ENCODE assay signal across 9 cellular contexts in genomic region chr7:148501707-148502139, GRCh38.
DNase-seq lines count a peak whose midpoint lies in the region; ATAC-seq, FAIRE-seq and TF ChIP-seq lines count a peak whose summit lies in the region.
"Had no signal": no experiment of that assay in that cellular context is flagged by ENCODE, and none has a peak within 500 bp of the region (broad histone marks: within the 10 kb centered on the region; RNA-seq: fewer than 3 reads in every experiment).

No MANE protein-coding gene starts in this region.

- H3K27me3 Mint-ChIP-seq in astrocyte (ENCODE audit: low read depth, unreplicated experiment) (peaks cover 24% of the 10 kb centered on the region), nephron progenitor cell (ENCODE audit: low read depth, poor library complexity) (peaks cover 6% of the 10 kb centered on the region)

- intact Hi-C loops in gastrocnemius medialis (cut with DNase I; ENCODE audit: low total_unique reads) = no loop called here

- in situ Hi-C loops in gastrocnemius medialis (cut with MboI; ENCODE audit: low sequenced_read_pairs in 4 of 4) = loop anchor here in 2 of 4 donors (10.0 kb wide), 1 partner anchor 463 kb away; no protein-coding TSS in a partner anchor

- H3K27ac ChIP-seq in astrocyte (ENCODE audit: low read depth, low read length) = no peak overlapping the region
- no peak overlapping the region for H3K27ac ChIP-seq in gastrocnemius medialis
- H3K27ac ChIP-seq: right lobe of liver had no signal

- no peak overlapping the region for H3K9ac ChIP-seq in astrocyte (ENCODE audit: low read length)

- H3K4me1 Mint-ChIP-seq in astrocyte (ENCODE audit: low read depth, unreplicated experiment) = peaks cover 10% of the 10 kb centered on the region
- peaks cover 36% of the 10 kb centered on the region for H3K4me1 Mint-ChIP-seq in nephron progenitor cell

- H3K27me3 ChIP-seq in astrocyte (ENCODE audit: insufficient read depth, low read length) = peaks cover 11% of the 10 kb centered on the region
- peaks cover 0 to 12% (median 0%) of the 10 kb centered on the region in 3 donors for H3K27me3 ChIP-seq in gastrocnemius medialis
- H3K27me3 ChIP-seq: right lobe of liver had no signal

- no peak for TF ChIP-seq POLR2A in gastrocnemius medialis (IDR thresholded peaks at IDR 0.05)

- H3K9me3 ChIP-seq in astrocyte (ENCODE audit: insufficient read depth, low read depth, low read length) (no peaks in the 10 kb centered on the region), gastrocnemius medialis (no peaks in the 10 kb centered on the region)
- H3K9me3 ChIP-seq: right lobe of liver had no signal

- no peaks in the 10 kb centered on the region for H3K36me3 Mint-ChIP-seq in astrocyte (ENCODE audit: low read depth, unreplicated experiment)
- H3K36me3 Mint-ChIP-seq in nephron progenitor cell (ENCODE audit: low read depth) = no peaks in the 10 kb centered on the region

- DNase-seq in COR-L47 (lab: John Stamatoyannopoulos, UW) = peak; percentile 70
- peak; percentile 6 for DNase-seq in astrocyte (ENCODE audit: low read depth)
- DNase-seq in nephron progenitor cell = peak; percentile 20
- no peak for DNase-seq in gastrocnemius medialis
- no peak for DNase-seq in D721Med (ENCODE audit: insufficient read length, low spot score)
- DNase-seq in MV-4-11 (lab: John Stamatoyannopoulos, UW) = no peak
- DNase-seq: right lobe of liver had no signal

- H3K4me1 ChIP-seq in astrocyte (ENCODE audit: insufficient read depth, low read length) = no peaks in the 10 kb centered on the region
- H3K4me1 ChIP-seq in gastrocnemius medialis = no peaks in the 10 kb centered on the region
- H3K4me1 ChIP-seq: right lobe of liver had no signal

- H3K36me3 ChIP-seq in astrocyte (ENCODE audit: insufficient read depth, low read length) (no peaks in the 10 kb centered on the region), gastrocnemius medialis (no peaks in the 10 kb centered on the region)
- H3K36me3 ChIP-seq: right lobe of liver had no signal

- TF ChIP-seq CTCF in astrocyte (IDR thresholded peaks at IDR 0.05; ENCODE audit: insufficient read depth, low read depth, low read length) (no peak), nephron progenitor cell (IDR thresholded peaks at IDR 0.05) (no peak), gastrocnemius medialis (IDR thresholded peaks at IDR 0.05 in 4 of 5, conservative IDR thresholded peaks at IDR 0.05 in 1 of 5) (no peak), D721Med (IDR thresholded peaks at IDR 0.05; ENCODE audit: insufficient read depth, missing control alignments) (no peak)

- FAIRE-seq in astrocyte (lab: Jason Lieb, UNC) (no peak), D721Med (lab: Jason Lieb, UNC) (no peak)

- no peaks in the 10 kb centered on the region for H3K9me3 Mint-ChIP-seq in astrocyte (ENCODE audit: unreplicated experiment)
- H3K9me3 Mint-ChIP-seq in nephron progenitor cell = no peaks in the 10 kb centered on the region

- peak overlapping the region; percentile 58 for H3K4me2 ChIP-seq in astrocyte (ENCODE audit: low read length)

- H3K79me2 ChIP-seq in astrocyte (ENCODE audit: insufficient read depth, low read length) = no peaks in the 10 kb centered on the region

- H3K27ac Mint-ChIP-seq in astrocyte (ENCODE audit: unreplicated experiment) (no peak overlapping the region), nephron progenitor cell (no peak overlapping the region)

- ATAC-seq in GM19351 (IDR thresholded peaks at IDR 0.05; ENCODE audit: unreplicated experiment) (peak; percentile 90), HG03159 (IDR thresholded peaks at IDR 0.05; ENCODE audit: unreplicated experiment) (peak; percentile 91), gastrocnemius medialis (no peak)

- peak overlapping the region; percentile 32 for H2AFZ ChIP-seq in astrocyte (ENCODE audit: low read depth, low read length)

- H4K20me1 ChIP-seq in astrocyte (ENCODE audit: insufficient read depth, low read length) = no peaks in the 10 kb centered on the region

- H3K4me3 Mint-ChIP-seq in astrocyte (ENCODE audit: unreplicated experiment) (no peak overlapping the region), nephron progenitor cell (peak overlapping the region; percentile 62)

- no peak overlapping the region for H3K4me3 ChIP-seq in astrocyte (ENCODE audit: insufficient read depth, low read depth, low read length)
- no peak overlapping the region for H3K4me3 ChIP-seq in gastrocnemius medialis
- H3K4me3 ChIP-seq: right lobe of liver had no signal

Comparison
In these comparisons a context has a peak if more than half of its experiments do, and no peak if none do; other contexts are left out.
1. DNase-seq: peak in COR-L47 (single experiment), astrocyte (single experiment) and nephron progenitor cell (single experiment); none in gastrocnemius medialis (0 of 2), D721Med (single experiment) and MV-4-11 (single experiment).
2. ATAC-seq: peak in GM19351 (single experiment) and HG03159 (single experiment); none in gastrocnemius medialis (0 of 2).